In genomic region chr14:22836301-22837058, GRCh38 we compare ENCODE assay signal across 8 cellular contexts. TPM values are rescaled to one million over a fixed set of nuclear protein-coding genes. Genes with fewer than 3 reads are reported as not detected.
A peak's percentile ranks its signal among the peaks of the same experiment; 100 is the strongest.
DNase-seq lines count a peak whose midpoint lies in the region; ATAC-seq and TF ChIP-seq lines count a peak whose summit lies in the region.

MMP14 (plus strand) TSS chr14:22836585; CDS start chr14:22836818, 233 bp downstream.

- H3K36me3 Mint-ChIP-seq in effector memory CD8-positive, alpha-beta T cell (ENCODE audit: insufficient read depth), result peaks cover 28% of the 10 kb centered on the region

- peaks cover 0 to 16% (median 0%) of the 10 kb centered on the region in 3 donors for H3K36me3 ChIP-seq in Peyer's patch
- peaks cover 4 to 13% of the 10 kb centered on the region in 2 donors for H3K36me3 ChIP-seq in lung (ENCODE audit: control insufficient read depth in 2 of 2, insufficient read depth in 2 of 2, low read length in 2 of 2)
- peaks cover 9% of the 10 kb centered on the region for H3K36me3 ChIP-seq in thoracic aorta

- H3K9me3 ChIP-seq in Peyer's patch (no peaks in the 10 kb centered on the region), lung (ENCODE audit: control insufficient read depth in 2 of 2, insufficient read depth in 1 of 2, low read length in 1 of 2) (peaks cover 0 to 2% of the 10 kb centered on the region in 2 donors), thoracic aorta (no peaks in the 10 kb centered on the region)

- peak within 1 kb of the TSS; percentile 46 to 86 (median 72) for H3K4me3 ChIP-seq in Peyer's patch
- H3K4me3 ChIP-seq in lung, result peak within 1 kb of the TSS; percentile 74
- H3K4me3 ChIP-seq in thoracic aorta, result peak within 1 kb of the TSS; percentile 96

- H3K9me3 Mint-ChIP-seq in effector memory CD8-positive, alpha-beta T cell, result no peaks in the 10 kb centered on the region

- no peak for ATAC-seq in effector memory CD8-positive, alpha-beta T cell (replicated peaks)
- ATAC-seq in lung (ENCODE audit: insufficient read depth, low FRiP score) (peak; percentile 52), thoracic aorta (ENCODE audit: insufficient number of reproducible peaks, low FRiP score, low read depth) (peak; percentile 71), HG03432 (IDR thresholded peaks at IDR 0.05; ENCODE audit: unreplicated experiment) (no peak)

- in situ Hi-C loops in KBM-7 (cut with MboI; ENCODE audit: low pct_unique_long_range_greater_than_20kb, low sequenced_read_pairs), result no loop called here

- peak in 1 of 6 experiments; percentile 20 for TF ChIP-seq CTCF in Peyer's patch (IDR thresholded peaks at IDR 0.05)
- TF ChIP-seq CTCF in lung (IDR thresholded peaks at IDR 0.05; ENCODE audit: control extremely low read depth, extremely low read depth), result no peak
- TF ChIP-seq CTCF in thoracic aorta (IDR thresholded peaks at IDR 0.05), result peak; percentile 55

- H3K4me3 Mint-ChIP-seq in effector memory CD8-positive, alpha-beta T cell, result peak within 1 kb of the TSS; percentile 54 to 64

- H3K27ac ChIP-seq in Peyer's patch (peak within 1 kb of the TSS; percentile 74 to 94 (median 88)), lung (ENCODE audit: low read depth in 1 of 2, low read length in 1 of 2) (peak within 1 kb of the TSS; percentile 76 to 89), thoracic aorta (peak within 1 kb of the TSS; percentile 95 to 98)

- peaks cover 2 to 8% of the 10 kb centered on the region in 2 donors for H3K4me1 Mint-ChIP-seq in effector memory CD8-positive, alpha-beta T cell (ENCODE audit: low read depth in 2 of 2)

- 5% methylated on average over 42 to 44 of the region's 44 CpGs for WGBS in lung, 2 donors

- H3K4me1 ChIP-seq in Peyer's patch (peaks cover 0 to 29% (median 4%) of the 10 kb centered on the region in 4 donors), lung (ENCODE audit: control insufficient read depth in 2 of 2, insufficient read depth in 2 of 2, low read length in 2 of 2) (peaks cover 0 to 17% of the 10 kb centered on the region in 2 donors), thoracic aorta (ENCODE audit: control insufficient read depth in 1 of 2, low read depth in 2 of 2) (peaks cover 16 to 35% of the 10 kb centered on the region in 2 donors)

- H3K27ac Mint-ChIP-seq in effector memory CD8-positive, alpha-beta T cell, result peak within 1 kb of the TSS in 1 of 2 donors; percentile 30

- H3K27me3 Mint-ChIP-seq in effector memory CD8-positive, alpha-beta T cell, result peaks cover 10 to 46% of the 10 kb centered on the region in 2 donors

- peak in 1 of 2 donors; percentile 58 for TF ChIP-seq POLR2A in Peyer's patch (IDR thresholded peaks at IDR 0.05)

- no peaks in the 10 kb centered on the region for H3K27me3 ChIP-seq in Peyer's patch
- no peaks in the 10 kb centered on the region for H3K27me3 ChIP-seq in lung (ENCODE audit: control insufficient read depth, insufficient read depth)
- no peaks in the 10 kb centered on the region for H3K27me3 ChIP-seq in thoracic aorta (replicated peaks; ENCODE audit: insufficient read depth)

- DNase-seq in GM03348 (ENCODE audit: low spot score) (peak; percentile 94), Peyer's patch (peak; percentile 26 to 81 (median 70)), lung (ENCODE audit: low spot score) (peak; percentile 76), thoracic aorta (ENCODE audit: low spot score) (peak; percentile 77), NCI-H2227 treated with DMSO at 0.1 percent for 48 hours (lab: John Stamatoyannopoulos, UW) (no peak), KBM-7 (no peak)
- DNase-seq in effector memory CD8-positive, alpha-beta T cell, result no peak

RNA-seq across cellular contexts. Expression of gene MMP14, which starts in this region (rescaled TPM):
- total RNA-seq in Peyer's patch (100 to 1,000 TPM in 1 of 4 donors, 10 to 100 TPM in 3; 63.0 to 116 (median 82.9) TPM), lung (100 to 1,000 TPM; 121 to 162 TPM), thoracic aorta (100 to 1,000 TPM; 160 to 182 TPM)
- 100 to 1,000 TPM; 125 to 144 TPM for polyA plus RNA-seq in lung

Comparison
In these comparisons a context has a peak if more than half of its experiments do, and no peak if none do; other contexts are left out.
1. DNase-seq: peak in GM03348 (single experiment), Peyer's patch (3 of 3), lung (single experiment) and thoracic aorta (single experiment); none in effector memory CD8-positive, alpha-beta T cell (0 of 3), NCI-H2227 treated with DMSO at 0.1 percent for 48 hours (single experiment) and KBM-7 (single experiment).
2. ATAC-seq: peak in lung (single experiment) and thoracic aorta (single experiment); none in effector memory CD8-positive, alpha-beta T cell (single experiment) and HG03432 (single experiment).
3. Peak in every context shown above with its lines, with median percentiles within 50 percentile points of each other: H3K27ac ChIP-seq and H3K4me3 ChIP-seq.